In genomic region chr1:31790641-31791091, GRCh38 we compare ENCODE assay signal across 17 cellular contexts. TPM values are rescaled to one million over a fixed set of nuclear protein-coding genes. Genes with fewer than 3 reads are reported as not detected.
"Had no signal": no experiment of that assay in that cellular context is flagged by ENCODE, and none has a peak within 500 bp of the region (broad histone marks: within the 10 kb centered on the region; RNA-seq: fewer than 3 reads in every experiment).

No MANE protein-coding gene starts in this region.

- H3K4me3 ChIP-seq: coronary artery, mucosa of descending colon, testis had no signal

- ATAC-seq: activated naive CD8-positive, alpha-beta T cell treated with anti-CD3 and anti-CD28 coated beads, Interleukin-2, amount 50 U/mL, for 24 hours; left cardiac atrium; mucosa of descending colon; naive thymus-derived CD8-positive, alpha-beta T cell had no signal

- H3K9ac ChIP-seq: SK-N-SH had no signal

- H3K4me1 ChIP-seq: testis had no signal

- H3K27ac ChIP-seq: coronary artery, testis had no signal

- H3K4me2 ChIP-seq: SK-N-SH had no signal

- H3K4me3 Mint-ChIP-seq: activated naive CD8-positive, alpha-beta T cell treated with anti-CD3 and anti-CD28 coated beads, Interleukin-2, amount 50 U/mL, for 24 hours; stimulated activated naive CD8-positive, alpha-beta T cell treated with anti-CD3 and anti-CD28 coated beads, Interleukin-15, Interleukin-2, amounts not matched to agents 100 ng/mL and 50 ng/mL, for 24 hours had no signal

- DNase-seq: activated CD4-positive, alpha-beta T cell treated with anti-CD3 and anti-CD28 coated beads, Interleukin-2, amount 50 U/mL, for 1 hour; activated gamma-delta T cell; activated naive CD8-positive, alpha-beta T cell treated with anti-CD3 and anti-CD28 coated beads, Interleukin-2, amount 50 U/mL, for 24 hours; activated T-cell treated with anti-CD3 and anti-CD28 coated beads, Interleukin-2, amount 50 U/mL, for 1 hour; caudate nucleus; erythroblast; hippocampal formation; left cardiac atrium; mucosa of descending colon; naive thymus-derived CD8-positive, alpha-beta T cell; SK-N-SH; stimulated activated CD4-positive, alpha-beta T cell treated with anti-CD3 and anti-CD28 coated beads, Interleukin-4, amount 100 ng/mL, for 1 hour; T-helper 1 cell; testis had no signal

- H3K27me3 Mint-ChIP-seq: activated naive CD8-positive, alpha-beta T cell treated with anti-CD3 and anti-CD28 coated beads, Interleukin-2, amount 50 U/mL, for 24 hours; naive thymus-derived CD8-positive, alpha-beta T cell; stimulated activated naive CD8-positive, alpha-beta T cell treated with anti-CD3 and anti-CD28 coated beads, Interleukin-15, Interleukin-2, amounts not matched to agents 100 ng/mL and 50 ng/mL, for 24 hours had no signal

- H3K9me3 ChIP-seq: mucosa of descending colon, SK-N-SH, testis had no signal

- H3K27me3 ChIP-seq: testis had no signal

- H3K9me3 Mint-ChIP-seq: activated naive CD8-positive, alpha-beta T cell treated with anti-CD3 and anti-CD28 coated beads, Interleukin-2, amount 50 U/mL, for 24 hours; naive thymus-derived CD8-positive, alpha-beta T cell; stimulated activated naive CD8-positive, alpha-beta T cell treated with anti-CD3 and anti-CD28 coated beads, Interleukin-15, Interleukin-2, amounts not matched to agents 100 ng/mL and 50 ng/mL, for 24 hours had no signal

- H3K36me3 Mint-ChIP-seq: naive thymus-derived CD8-positive, alpha-beta T cell had no signal

- H3K27ac Mint-ChIP-seq: activated naive CD8-positive, alpha-beta T cell treated with anti-CD3 and anti-CD28 coated beads, Interleukin-2, amount 50 U/mL, for 24 hours; stimulated activated naive CD8-positive, alpha-beta T cell treated with anti-CD3 and anti-CD28 coated beads, Interleukin-15, Interleukin-2, amounts not matched to agents 100 ng/mL and 50 ng/mL, for 24 hours had no signal

RNA-seq across cellular contexts. Expression of gene SPOCD1, which starts 25.2 kb away (rescaled TPM):
- total RNA-seq: activated CD8-positive, alpha-beta memory T cell treated with anti-CD3 and anti-CD28 coated beads for 36 hours had no signal
- polyA plus RNA-seq: naive thymus-derived CD8-positive, alpha-beta T cell had no signal
